ENCODE assay signal across 8 cellular contexts in genomic region chr1:85278853-85279314, GRCh38. TPM values are rescaled to one million over a fixed set of nuclear protein-coding genes. Genes with fewer than 3 reads are reported as not detected.
DNase-seq lines count a peak whose midpoint lies in the region; ATAC-seq and TF ChIP-seq lines count a peak whose summit lies in the region.

No MANE protein-coding gene starts in this region.

- ATAC-seq in HG02642 (IDR thresholded peaks at IDR 0.05; ENCODE audit: poor library complexity, unreplicated experiment) = peak; percentile 9
- ATAC-seq in omental fat pad (ENCODE audit: low FRiP score) = peak; percentile 24
- no peak for ATAC-seq in GM18517 (IDR thresholded peaks at IDR 0.05; ENCODE audit: unreplicated experiment)
- ATAC-seq in HG03354 (IDR thresholded peaks at IDR 0.05; ENCODE audit: poor library complexity, severe bottlenecking, unreplicated experiment) = no peak

- TF ChIP-seq CTCF in omental fat pad (IDR thresholded peaks at IDR 0.05) = no peak

- DNase-seq in CD1c-positive myeloid dendritic cell (ENCODE audit: extremely low spot score) = peak; percentile 84
- peak; percentile 39 for DNase-seq in T1000 (lab: John Stamatoyannopoulos, UW)
- peak; percentile 97 for DNase-seq in dermis blood vessel endothelial cell
- DNase-seq in omental fat pad (ENCODE audit: low spot score) = no peak
- DNase-seq in NCI-H510A treated with DMSO at 0.1 percent for 48 hours (lab: John Stamatoyannopoulos, UW) = no peak

RNA-seq across cellular contexts. Expression of gene BCL10, which starts 2.5 kb away (rescaled TPM):
- total RNA-seq in dermis blood vessel endothelial cell (58.4 and 77.9 TPM in 2 replicates), omental fat pad (10 to 100 TPM; 13.9 to 21.6 (median 18.0) TPM)

RNA-seq across cellular contexts. Expression of gene C1orf52, which starts 19.4 kb away (rescaled TPM):
- 24.2 and 24.5 TPM in 2 replicates for total RNA-seq in dermis blood vessel endothelial cell
- total RNA-seq in omental fat pad = 10 to 100 TPM; 12.0 to 15.8 (median 12.8) TPM

Comparison
In these comparisons a context has a peak if more than half of its experiments do, and no peak if none do; other contexts are left out.
1. DNase-seq: peak in CD1c-positive myeloid dendritic cell (single experiment), T1000 (single experiment) and dermis blood vessel endothelial cell (single experiment); none in omental fat pad (single experiment) and NCI-H510A treated with DMSO at 0.1 percent for 48 hours (single experiment).
2. ATAC-seq: peak in HG02642 (single experiment) and omental fat pad (single experiment); none in GM18517 (single experiment) and HG03354 (single experiment).